ENCODE assay signal across 25 cellular contexts in the genomic region with DNA sequence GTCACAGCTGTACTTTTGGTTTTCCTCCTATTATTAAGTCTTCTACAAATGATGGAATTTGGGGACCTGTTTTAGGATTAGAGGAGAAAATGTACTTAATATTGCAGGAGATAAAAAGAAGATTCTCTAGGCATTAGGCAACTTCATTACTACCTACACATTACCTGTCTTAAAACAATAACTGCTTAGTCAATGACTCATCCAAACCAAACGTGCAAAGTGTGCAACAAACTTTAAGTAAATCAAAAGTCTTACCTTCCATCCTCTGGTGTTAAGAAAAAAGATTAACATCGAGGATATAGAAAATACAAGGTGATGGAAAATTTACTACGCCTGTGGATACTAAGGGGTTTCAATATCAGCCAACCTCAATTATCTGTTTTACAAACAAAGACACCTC.
A peak's percentile ranks its signal among the peaks of the same experiment; 100 is the strongest.
DNase-seq lines count a peak whose midpoint lies in the region; ATAC-seq, FAIRE-seq and TF ChIP-seq lines count a peak whose summit lies in the region.
"Had no signal": no experiment of that assay in that cellular context is flagged by ENCODE, and none has a peak within 500 bp of the region (broad histone marks: within the 10 kb centered on the region; RNA-seq: fewer than 3 reads in every experiment).

No MANE protein-coding gene starts in this region.

- H3K36me3 Mint-ChIP-seq in osteocyte (ENCODE audit: unreplicated experiment) = no peaks in the 10 kb centered on the region
- H3K36me3 Mint-ChIP-seq: CD14-positive monocyte; CD4-positive, alpha-beta memory T cell; CD4-positive, CD25-positive, alpha-beta regulatory T cell; CD8-positive, alpha-beta memory T cell had no signal

- FAIRE-seq in bronchial epithelial cell (lab: Jason Lieb, UNC) = no peak
- FAIRE-seq: GM12891, GM19239 had no signal

- no peaks in the 10 kb centered on the region for H3K9me3 ChIP-seq in uterus
- H3K9me3 ChIP-seq: BE2C, BLaER1 had no signal

- TF ChIP-seq CTCF in bronchial epithelial cell (IDR thresholded peaks at IDR 0.05; ENCODE audit: insufficient read depth, low read length, severe bottlenecking) = no peak
- no peak for TF ChIP-seq CTCF in foreskin keratinocyte (conservative IDR thresholded peaks at IDR 0.05)
- TF ChIP-seq CTCF in osteocyte (IDR thresholded peaks at IDR 0.05) = no peak
- no peak for TF ChIP-seq CTCF in uterus (IDR thresholded peaks at IDR 0.05)

- no peak for TF ChIP-seq POLR2A in uterus (IDR thresholded peaks at IDR 0.05)

- H3K4me1 ChIP-seq in foreskin keratinocyte (no peaks in the 10 kb centered on the region), uterus (no peaks in the 10 kb centered on the region)
- H3K4me1 ChIP-seq: BE2C, BLaER1 had no signal

- H3K4me1 Mint-ChIP-seq in osteocyte (ENCODE audit: unreplicated experiment) = peaks cover 65% of the 10 kb centered on the region
- H3K4me1 Mint-ChIP-seq: CD14-positive monocyte; CD4-positive, alpha-beta memory T cell; CD4-positive, CD25-positive, alpha-beta regulatory T cell; CD8-positive, alpha-beta memory T cell had no signal

- ATAC-seq in foreskin keratinocyte (peak; percentile 44), GM19455 (IDR thresholded peaks at IDR 0.05; ENCODE audit: unreplicated experiment) (no peak)

- intact Hi-C loops in uterus (cut with DNase I; ENCODE audit: low total_unique reads) = no loop called here

- H3K36me3 ChIP-seq in bronchial epithelial cell (ENCODE audit: control insufficient read depth, insufficient read depth, low read length) (no peaks in the 10 kb centered on the region), uterus (no peaks in the 10 kb centered on the region)
- H3K36me3 ChIP-seq: BE2C, BLaER1 had no signal

- H3K4me3 ChIP-seq in bronchial epithelial cell (ENCODE audit: low read depth, low read length) (no peak overlapping the region), uterus (no peak overlapping the region)
- H3K4me3 ChIP-seq: BLaER1 had no signal

- H3K27ac ChIP-seq in foreskin keratinocyte (no peak overlapping the region), uterus (no peak overlapping the region)
- H3K27ac ChIP-seq: BLaER1 had no signal

- H3K27me3 ChIP-seq in bronchial epithelial cell (ENCODE audit: control insufficient read depth, insufficient read depth, low read length) (no peaks in the 10 kb centered on the region), foreskin keratinocyte (no peaks in the 10 kb centered on the region), uterus (no peaks in the 10 kb centered on the region)
- H3K27me3 ChIP-seq: BE2C, BLaER1 had no signal

- peak; percentile 60 for DNase-seq in bronchial epithelial cell (ENCODE audit: low read depth)
- DNase-seq in foreskin keratinocyte = peak; percentile 26 to 54
- DNase-seq in osteocyte (ENCODE audit: extremely low spot score, unreplicated experiment) = no peak
- DNase-seq in renal cortical epithelial cell (ENCODE audit: low read depth) = peak; percentile 14
- DNase-seq in activated CD4-positive, alpha-beta T cell treated with anti-CD3 and anti-CD28 coated beads for 48 hours = no peak
- no peak for DNase-seq in uterus
- no peak for DNase-seq in ureter (ENCODE audit: low spot score)
- DNase-seq: 8988T; ACHN; BE2C; C1 segment of cervical spinal cord; CD4-positive, alpha-beta memory T cell; CD4-positive, CD25-positive, alpha-beta regulatory T cell; CD8-positive, alpha-beta memory T cell; COR-L47; DMS 273 treated with DMSO at 0.1 percent for 48 hours; DMS153; DMS53; DMS79 treated with DMSO at 0.1 percent for 48 hours; GF-D8 had no signal

- H3K4me3 Mint-ChIP-seq in osteocyte (ENCODE audit: unreplicated experiment) = no peak overlapping the region
- H3K4me3 Mint-ChIP-seq: CD14-positive monocyte; CD4-positive, alpha-beta memory T cell; CD4-positive, CD25-positive, alpha-beta regulatory T cell; CD8-positive, alpha-beta memory T cell had no signal

- H3K27ac Mint-ChIP-seq in osteocyte (ENCODE audit: unreplicated experiment) = peak overlapping the region; percentile 72
- H3K27ac Mint-ChIP-seq: CD14-positive monocyte; CD4-positive, alpha-beta memory T cell; CD4-positive, CD25-positive, alpha-beta regulatory T cell; CD8-positive, alpha-beta memory T cell had no signal

- H3K27me3 Mint-ChIP-seq in osteocyte (ENCODE audit: unreplicated experiment) = no peaks in the 10 kb centered on the region
- H3K27me3 Mint-ChIP-seq: CD4-positive, alpha-beta memory T cell; CD4-positive, CD25-positive, alpha-beta regulatory T cell; CD8-positive, alpha-beta memory T cell had no signal

- peaks cover 4% of the 10 kb centered on the region for H3K9me3 Mint-ChIP-seq in osteocyte (ENCODE audit: unreplicated experiment)

Comparison
In these comparisons a context has a peak if more than half of its experiments do, and no peak if none do; other contexts are left out.
1. DNase-seq: peak in bronchial epithelial cell (single experiment), foreskin keratinocyte (2 of 2) and renal cortical epithelial cell (single experiment); none in osteocyte (single experiment), activated CD4-positive, alpha-beta T cell treated with anti-CD3 and anti-CD28 coated beads for 48 hours (single experiment), uterus (0 of 2) and ureter (single experiment).